In genomic region chr13:95749545-95749944, GRCh38 we compare ENCODE assay signal across 21 cellular contexts.
"Had no signal": no experiment of that assay in that cellular context is flagged by ENCODE, and none has a peak within 500 bp of the region (broad histone marks: within the 10 kb centered on the region; RNA-seq: fewer than 3 reads in every experiment).

No MANE protein-coding gene starts in this region.

- H3K4me1 ChIP-seq: transverse colon had no signal

- H3K9me3 ChIP-seq: esophagus squamous epithelium, right atrium auricular region, sigmoid colon, stomach, thoracic aorta, transverse colon had no signal

- H3K27me3 ChIP-seq: esophagus squamous epithelium, hepatocyte, right atrium auricular region, sigmoid colon, stomach, transverse colon had no signal

- H2AFZ ChIP-seq: hepatocyte had no signal

- DNase-seq: effector memory CD8-positive, alpha-beta T cell; esophagus squamous epithelium; foreskin fibroblast; head of caudate nucleus; left colon; left ventricle myocardium superior; mesendoderm; naive B cell; nephron progenitor cell; sigmoid colon; stimulated activated CD4-positive, alpha-beta T cell treated with anti-CD3 and anti-CD28 coated beads, Interleukin-2, amount 100 ng/mL, for 24 hours; stimulated activated CD4-positive, alpha-beta T cell treated with anti-CD3 and anti-CD28 coated beads, Interleukin-4, amount 100 ng/mL, for 4 hours; stimulated activated naive B cell treated with anti-CD40 and anti-IgM and Interleukin-4, amounts not matched to agents 10 μg/mL and 1 μg/mL and 100 μg/mL, for 72 hours; stomach; substantia nigra; transverse colon had no signal

- H3K27ac ChIP-seq: esophagus squamous epithelium, hepatocyte, right atrium auricular region, sigmoid colon, skin epidermis, stomach, thoracic aorta, transverse colon had no signal

- H3K36me3 ChIP-seq: esophagus squamous epithelium, right atrium auricular region, sigmoid colon, stomach, thoracic aorta, transverse colon had no signal

- H3K9me3 Mint-ChIP-seq: effector memory CD8-positive, alpha-beta T cell; naive B cell; nephron progenitor cell had no signal

- ATAC-seq: effector memory CD8-positive, alpha-beta T cell; left colon; left ventricle myocardium superior; stimulated activated naive B cell treated with anti-CD40 and anti-IgM and Interleukin-4, amounts not matched to agents 10 μg/mL and 1 μg/mL and 100 μg/mL, for 72 hours had no signal

- H3K27ac Mint-ChIP-seq: effector memory CD8-positive, alpha-beta T cell; nephron progenitor cell; stimulated activated naive B cell treated with anti-CD40 and anti-IgM and Interleukin-4, amounts not matched to agents 10 μg/mL and 1 μg/mL and 100 μg/mL, for 72 hours had no signal

- H3K4me3 Mint-ChIP-seq: effector memory CD8-positive, alpha-beta T cell; naive B cell; nephron progenitor cell; stimulated activated naive B cell treated with anti-CD40 and anti-IgM and Interleukin-4, amounts not matched to agents 10 μg/mL and 1 μg/mL and 100 μg/mL, for 72 hours had no signal

- H3K4me2 ChIP-seq: hepatocyte had no signal

- H3K27me3 Mint-ChIP-seq: effector memory CD8-positive, alpha-beta T cell; naive B cell; stimulated activated naive B cell treated with anti-CD40 and anti-IgM and Interleukin-4, amounts not matched to agents 10 μg/mL and 1 μg/mL and 100 μg/mL, for 72 hours had no signal

- H3K4me3 ChIP-seq: esophagus squamous epithelium, hepatocyte, lung, right atrium auricular region, sigmoid colon, skin epidermis, stomach, thoracic aorta, transverse colon had no signal
